Comparison of ENCODE assay signal across 1 cellular context in the genomic region with DNA sequence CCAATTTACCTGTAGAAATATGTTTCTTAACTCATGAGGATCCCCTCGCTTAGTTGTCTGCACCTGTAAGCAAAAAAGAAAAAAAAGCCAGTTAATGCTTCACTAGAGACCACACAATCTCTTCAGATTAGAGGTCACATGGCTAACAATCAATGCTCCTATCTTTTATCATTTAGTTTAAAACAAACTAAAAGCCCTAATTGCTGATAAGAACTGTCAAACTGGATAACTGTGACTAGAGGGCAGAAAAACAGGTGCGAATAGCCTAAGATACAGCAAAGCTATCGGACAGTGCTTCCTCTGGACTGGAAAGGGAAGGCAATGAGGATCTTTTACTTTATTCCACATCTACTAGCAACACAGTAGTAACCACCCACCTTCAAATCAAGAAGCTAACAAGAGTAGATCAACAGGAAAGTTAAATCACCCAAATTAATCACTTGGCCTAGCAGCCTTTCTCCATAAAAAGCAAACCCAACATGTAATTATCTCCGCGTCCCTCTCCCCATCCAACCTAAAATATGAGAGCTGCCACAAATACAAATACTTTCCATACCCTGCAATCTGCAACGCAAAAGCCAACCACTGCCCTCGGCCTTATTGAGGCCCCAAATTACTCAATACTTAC.
TF ChIP-seq lines count a peak whose summit lies in the region.

No MANE protein-coding gene starts in this region.

TF ChIP-seq in K562, 482 proteins besides CTCF, POLR2A, EP300 and RAD21 (continued from another document and continues in another):
- TF ChIP-seq CBFA2T3 (IDR thresholded peaks at IDR 0.05) (peak; percentile 33; the same call in 1 of the 2 replicates), TBL1XR1 (IDR thresholded peaks at IDR 0.05; ENCODE audit: low read length in 2 of 2) (no peak), MED1 (CRISPR knock-in tag; IDR thresholded peaks at IDR 0.05; ENCODE audit: borderline replicate concordance) (no peak), NCOA6 (IDR thresholded peaks at IDR 0.05) (no peak), FOXA3 (CRISPR knock-in tag; conservative IDR thresholded peaks at IDR 0.05 in 1 of 2, IDR thresholded peaks at IDR 0.05 in 1 of 2) (0 out of 4 replicates have a peak, but pooled peaks of 1 of the 2 experiments have one; percentile 6), TAF9B (IDR thresholded peaks at IDR 0.05; ENCODE audit: partially characterized antibody) (peak; percentile 7), BRD9 (IDR thresholded peaks at IDR 0.05; ENCODE audit: low read depth, partially characterized antibody) (no peak), ZNF431 (CRISPR knock-in tag; IDR thresholded peaks at IDR 0.05) (no peak), SMARCE1 (IDR thresholded peaks at IDR 0.05) (peak; percentile 46; the same call in 1 of the 2 replicates), MYC (IDR thresholded peaks at IDR 0.05; ENCODE audit: low read depth, low read length) (no peak), MYC (CRISPR knock-in tag; IDR thresholded peaks at IDR 0.05; ENCODE audit: borderline replicate concordance, low read depth) (no peak), ZNF57 (CRISPR knock-in tag; IDR thresholded peaks at IDR 0.05) (no peak), LCOR (CRISPR knock-in tag; IDR thresholded peaks at IDR 0.05) (no peak), RBM25 (IDR thresholded peaks at IDR 0.05; ENCODE audit: low read depth, low read length, severe bottlenecking) (no peak), ZNF253 (CRISPR knock-in tag; conservative IDR thresholded peaks at IDR 0.05) (no peak), MTA1 (IDR thresholded peaks at IDR 0.05; ENCODE audit: borderline replicate concordance) (no peak), RCOR1 (IDR thresholded peaks at IDR 0.05; ENCODE audit: borderline replicate concordance in 1 of 2, low read depth in 2 of 2, low read length in 2 of 2) (peak in 1 of 2 experiments; percentile 76; a peak in 2 of 4 replicates), KDM1A (IDR thresholded peaks at IDR 0.05) (peak; percentile 38 to 43; a peak in 2 of 4 replicates), SAFB (IDR thresholded peaks at IDR 0.05; ENCODE audit: borderline replicate concordance, low read depth, low read length) (no peak), HOXB6 (CRISPR knock-in tag; IDR thresholded peaks at IDR 0.05; ENCODE audit: borderline replicate concordance) (no peak), SRSF3 (IDR thresholded peaks at IDR 0.05; ENCODE audit: insufficient read depth, low read length) (no peak), DMBX1 (CRISPR knock-in tag; IDR thresholded peaks at IDR 0.05; ENCODE audit: borderline replicate concordance) (no peak), SNRNP70 (optimal IDR thresholded peaks at IDR 0.05; ENCODE audit: low read depth, low read length) (no peak), SRSF7 (optimal IDR thresholded peaks at IDR 0.05; ENCODE audit: low read depth, low read length) (no peak), FOXJ2 (tag; IDR thresholded peaks at IDR 0.05) (no peak), JUND (IDR thresholded peaks at IDR 0.05; ENCODE audit: borderline replicate concordance, low read depth, low read length) (no peak), JUND (tag; IDR thresholded peaks at IDR 0.05; ENCODE audit: borderline replicate concordance, low read depth, low read length) (no peak; the same call in 2 of the 3 replicates), NFYB (IDR thresholded peaks at IDR 0.05; ENCODE audit: extremely low read depth, insufficient read length) (no peak), SMAD3 (CRISPR knock-in tag; conservative IDR thresholded peaks at IDR 0.05) (no peak), KAT2B (IDR thresholded peaks at IDR 0.05; ENCODE audit: low read depth, low read length) (no peak), HNRNPH1 (optimal IDR thresholded peaks at IDR 0.05; ENCODE audit: low read depth, low read length) (no peak), ETV6 (IDR thresholded peaks at IDR 0.05; ENCODE audit: borderline replicate concordance in 1 of 2, low read depth in 2 of 2, low read length in 1 of 2) (no peak), ETV6 (CRISPR knock-in tag; IDR thresholded peaks at IDR 0.05; ENCODE audit: borderline replicate concordance) (no peak), SREBF1 (IDR thresholded peaks at IDR 0.05; ENCODE audit: borderline replicate concordance, low read depth, low read length) (no peak), ZNF695 (CRISPR knock-in tag; IDR thresholded peaks at IDR 0.05) (no peak), ZFX (CRISPR knock-in tag; IDR thresholded peaks at IDR 0.05) (no peak), EWSR1 (IDR thresholded peaks at IDR 0.05; ENCODE audit: borderline replicate concordance, low read depth, partially characterized antibody) (no peak), MXI1 (IDR thresholded peaks at IDR 0.05; ENCODE audit: low read depth, low read length) (no peak), XRCC4 (IDR thresholded peaks at IDR 0.05; ENCODE audit: extremely low read depth, insufficient read depth, insufficient read length) (no peak), BCL6 (CRISPR knock-in tag; IDR thresholded peaks at IDR 0.05) (no peak), TEAD1 (CRISPR knock-in tag; IDR thresholded peaks at IDR 0.05) (no peak), RFX7 (CRISPR knock-in tag; IDR thresholded peaks at IDR 0.05) (0 out of 2 replicates have a peak, but pooled peaks have one; percentile 61), ZSCAN32 (CRISPR knock-in tag; IDR thresholded peaks at IDR 0.05) (no peak)
- TF ChIP-seq, protein P1, sequence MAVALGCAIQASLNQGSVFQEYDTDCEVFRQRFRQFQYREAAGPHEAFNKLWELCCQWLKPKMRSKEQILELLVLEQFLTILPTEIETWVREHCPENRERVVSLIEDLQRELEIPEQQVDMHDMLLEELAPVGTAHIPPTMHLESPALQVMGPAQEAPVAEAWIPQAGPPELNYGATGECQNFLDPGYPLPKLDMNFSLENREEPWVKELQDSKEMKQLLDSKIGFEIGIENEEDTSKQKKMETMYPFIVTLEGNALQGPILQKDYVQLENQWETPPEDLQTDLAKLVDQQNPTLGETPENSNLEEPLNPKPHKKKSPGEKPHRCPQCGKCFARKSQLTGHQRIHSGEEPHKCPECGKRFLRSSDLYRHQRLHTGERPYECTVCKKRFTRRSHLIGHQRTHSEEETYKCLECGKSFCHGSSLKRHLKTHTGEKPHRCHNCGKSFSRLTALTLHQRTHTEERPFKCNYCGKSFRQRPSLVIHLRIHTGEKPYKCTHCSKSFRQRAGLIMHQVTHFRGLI (CRISPR knock-in tag; IDR thresholded peaks at IDR 0.05), result no peak
- TF ChIP-seq, protein P2, sequence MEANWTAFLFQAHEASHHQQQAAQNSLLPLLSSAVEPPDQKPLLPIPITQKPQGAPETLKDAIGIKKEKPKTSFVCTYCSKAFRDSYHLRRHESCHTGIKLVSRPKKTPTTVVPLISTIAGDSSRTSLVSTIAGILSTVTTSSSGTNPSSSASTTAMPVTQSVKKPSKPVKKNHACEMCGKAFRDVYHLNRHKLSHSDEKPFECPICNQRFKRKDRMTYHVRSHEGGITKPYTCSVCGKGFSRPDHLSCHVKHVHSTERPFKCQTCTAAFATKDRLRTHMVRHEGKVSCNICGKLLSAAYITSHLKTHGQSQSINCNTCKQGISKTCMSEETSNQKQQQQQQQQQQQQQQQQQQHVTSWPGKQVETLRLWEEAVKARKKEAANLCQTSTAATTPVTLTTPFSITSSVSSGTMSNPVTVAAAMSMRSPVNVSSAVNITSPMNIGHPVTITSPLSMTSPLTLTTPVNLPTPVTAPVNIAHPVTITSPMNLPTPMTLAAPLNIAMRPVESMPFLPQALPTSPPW (CRISPR knock-in tag; IDR thresholded peaks at IDR 0.05), result no peak
- TF ChIP-seq, protein P3, sequence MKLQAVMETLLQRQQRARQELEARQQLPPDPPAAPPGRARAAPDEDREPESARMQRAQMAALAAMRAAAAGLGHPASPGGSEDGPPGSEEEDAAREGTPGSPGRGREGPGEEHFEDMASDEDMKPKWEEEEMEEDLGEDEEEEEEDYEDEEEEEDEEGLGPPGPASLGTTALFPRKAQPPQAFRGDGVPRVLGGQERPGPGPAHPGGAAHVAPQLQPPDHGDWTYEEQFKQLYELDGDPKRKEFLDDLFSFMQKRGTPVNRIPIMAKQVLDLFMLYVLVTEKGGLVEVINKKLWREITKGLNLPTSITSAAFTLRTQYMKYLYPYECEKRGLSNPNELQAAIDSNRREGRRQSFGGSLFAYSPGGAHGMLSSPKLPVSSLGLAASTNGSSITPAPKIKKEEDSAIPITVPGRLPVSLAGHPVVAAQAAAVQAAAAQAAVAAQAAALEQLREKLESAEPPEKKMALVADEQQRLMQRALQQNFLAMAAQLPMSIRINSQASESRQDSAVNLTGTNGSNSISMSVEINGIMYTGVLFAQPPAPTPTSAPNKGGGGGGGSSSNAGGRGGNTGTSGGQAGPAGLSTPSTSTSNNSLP (IDR thresholded peaks at IDR 0.05; ENCODE audit: borderline replicate concordance, low read depth, low read length), result no peak
- TF ChIP-seq, protein P4, sequence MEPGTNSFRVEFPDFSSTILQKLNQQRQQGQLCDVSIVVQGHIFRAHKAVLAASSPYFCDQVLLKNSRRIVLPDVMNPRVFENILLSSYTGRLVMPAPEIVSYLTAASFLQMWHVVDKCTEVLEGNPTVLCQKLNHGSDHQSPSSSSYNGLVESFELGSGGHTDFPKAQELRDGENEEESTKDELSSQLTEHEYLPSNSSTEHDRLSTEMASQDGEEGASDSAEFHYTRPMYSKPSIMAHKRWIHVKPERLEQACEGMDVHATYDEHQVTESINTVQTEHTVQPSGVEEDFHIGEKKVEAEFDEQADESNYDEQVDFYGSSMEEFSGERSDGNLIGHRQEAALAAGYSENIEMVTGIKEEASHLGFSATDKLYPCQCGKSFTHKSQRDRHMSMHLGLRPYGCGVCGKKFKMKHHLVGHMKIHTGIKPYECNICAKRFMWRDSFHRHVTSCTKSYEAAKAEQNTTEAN (CRISPR knock-in tag; IDR thresholded peaks at IDR 0.05), result no peak
- TF ChIP-seq, protein P5, sequence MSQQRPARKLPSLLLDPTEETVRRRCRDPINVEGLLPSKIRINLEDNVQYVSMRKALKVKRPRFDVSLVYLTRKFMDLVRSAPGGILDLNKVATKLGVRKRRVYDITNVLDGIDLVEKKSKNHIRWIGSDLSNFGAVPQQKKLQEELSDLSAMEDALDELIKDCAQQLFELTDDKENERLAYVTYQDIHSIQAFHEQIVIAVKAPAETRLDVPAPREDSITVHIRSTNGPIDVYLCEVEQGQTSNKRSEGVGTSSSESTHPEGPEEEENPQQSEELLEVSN (IDR thresholded peaks at IDR 0.05; ENCODE audit: borderline replicate concordance in 1 of 2, extremely low read depth in 1 of 2, insufficient read depth in 1 of 2, insufficient read length in 1 of 2, low read depth in 1 of 2, low read length in 1 of 2, poor library complexity in 1 of 2, severe bottlenecking in 1 of 2), result no peak
- TF ChIP-seq, protein P6, sequence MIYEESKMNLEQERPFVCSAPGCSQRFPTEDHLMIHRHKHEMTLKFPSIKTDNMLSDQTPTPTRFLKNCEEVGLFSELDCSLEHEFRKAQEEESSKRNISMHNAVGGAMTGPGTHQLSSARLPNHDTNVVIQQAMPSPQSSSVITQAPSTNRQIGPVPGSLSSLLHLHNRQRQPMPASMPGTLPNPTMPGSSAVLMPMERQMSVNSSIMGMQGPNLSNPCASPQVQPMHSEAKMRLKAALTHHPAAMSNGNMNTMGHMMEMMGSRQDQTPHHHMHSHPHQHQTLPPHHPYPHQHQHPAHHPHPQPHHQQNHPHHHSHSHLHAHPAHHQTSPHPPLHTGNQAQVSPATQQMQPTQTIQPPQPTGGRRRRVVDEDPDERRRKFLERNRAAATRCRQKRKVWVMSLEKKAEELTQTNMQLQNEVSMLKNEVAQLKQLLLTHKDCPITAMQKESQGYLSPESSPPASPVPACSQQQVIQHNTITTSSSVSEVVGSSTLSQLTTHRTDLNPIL (CRISPR knock-in tag; IDR thresholded peaks at IDR 0.05), result no peak
- TF ChIP-seq, protein P7, sequence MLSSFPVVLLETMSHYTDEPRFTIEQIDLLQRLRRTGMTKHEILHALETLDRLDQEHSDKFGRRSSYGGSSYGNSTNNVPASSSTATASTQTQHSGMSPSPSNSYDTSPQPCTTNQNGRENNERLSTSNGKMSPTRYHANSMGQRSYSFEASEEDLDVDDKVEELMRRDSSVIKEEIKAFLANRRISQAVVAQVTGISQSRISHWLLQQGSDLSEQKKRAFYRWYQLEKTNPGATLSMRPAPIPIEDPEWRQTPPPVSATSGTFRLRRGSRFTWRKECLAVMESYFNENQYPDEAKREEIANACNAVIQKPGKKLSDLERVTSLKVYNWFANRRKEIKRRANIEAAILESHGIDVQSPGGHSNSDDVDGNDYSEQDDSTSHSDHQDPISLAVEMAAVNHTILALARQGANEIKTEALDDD (IDR thresholded peaks at IDR 0.05), result peak; percentile 64; the same call in 1 of the 2 replicates
- TF ChIP-seq, protein P8, sequence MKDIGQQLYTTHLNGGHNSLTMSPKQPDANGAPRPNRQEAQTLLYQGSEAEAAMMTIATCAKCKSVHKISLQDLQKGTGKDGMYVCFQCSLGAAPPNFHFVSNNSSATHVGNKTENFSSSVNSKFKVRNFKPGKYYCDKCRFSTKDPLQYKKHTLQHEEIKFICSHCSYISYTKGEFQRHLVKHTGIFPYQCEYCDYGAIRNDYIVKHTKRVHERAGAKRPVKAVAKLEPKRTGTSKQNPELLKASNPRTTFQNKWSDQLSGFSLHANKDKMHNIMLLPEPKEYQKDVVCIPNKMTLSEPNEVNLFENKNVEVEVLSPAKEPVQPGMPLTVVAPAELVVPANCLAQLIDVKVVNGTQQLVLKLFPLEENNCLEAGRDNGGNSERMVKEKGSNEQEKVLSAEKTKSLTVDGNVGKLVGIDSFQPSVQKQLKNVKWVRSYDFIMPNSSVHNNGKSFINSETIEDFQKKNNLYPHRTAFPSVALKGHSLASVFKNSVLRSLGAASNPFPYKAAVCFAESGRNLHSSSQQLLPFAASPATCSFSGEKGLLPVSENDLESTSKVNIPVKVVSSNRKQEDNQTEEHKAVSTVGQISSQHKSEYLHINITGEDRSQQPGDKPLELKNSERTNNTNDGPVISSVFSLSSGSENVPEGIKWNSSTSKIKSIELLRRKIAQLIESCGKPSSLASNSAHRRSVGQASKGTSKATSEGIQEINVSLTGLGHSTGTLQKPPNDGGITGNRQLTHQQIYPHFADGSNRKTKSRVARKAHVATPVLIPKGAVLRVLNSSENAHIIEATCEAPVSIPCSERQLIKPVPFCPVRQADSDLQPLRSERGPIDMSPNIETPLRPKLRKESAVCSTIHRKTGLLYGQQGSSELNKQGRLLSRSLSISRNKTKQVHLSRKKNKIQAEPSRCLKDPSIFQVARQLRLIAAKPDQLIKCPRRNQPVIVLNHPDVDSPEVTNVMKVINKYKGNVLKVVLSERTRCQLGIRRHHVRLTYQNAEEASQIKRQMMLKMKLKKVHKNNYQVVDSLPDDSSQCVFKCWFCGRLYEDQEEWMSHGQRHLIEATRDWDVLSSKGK (CRISPR knock-in tag; IDR thresholded peaks at IDR 0.05), result no peak
- TF ChIP-seq, protein P9, sequence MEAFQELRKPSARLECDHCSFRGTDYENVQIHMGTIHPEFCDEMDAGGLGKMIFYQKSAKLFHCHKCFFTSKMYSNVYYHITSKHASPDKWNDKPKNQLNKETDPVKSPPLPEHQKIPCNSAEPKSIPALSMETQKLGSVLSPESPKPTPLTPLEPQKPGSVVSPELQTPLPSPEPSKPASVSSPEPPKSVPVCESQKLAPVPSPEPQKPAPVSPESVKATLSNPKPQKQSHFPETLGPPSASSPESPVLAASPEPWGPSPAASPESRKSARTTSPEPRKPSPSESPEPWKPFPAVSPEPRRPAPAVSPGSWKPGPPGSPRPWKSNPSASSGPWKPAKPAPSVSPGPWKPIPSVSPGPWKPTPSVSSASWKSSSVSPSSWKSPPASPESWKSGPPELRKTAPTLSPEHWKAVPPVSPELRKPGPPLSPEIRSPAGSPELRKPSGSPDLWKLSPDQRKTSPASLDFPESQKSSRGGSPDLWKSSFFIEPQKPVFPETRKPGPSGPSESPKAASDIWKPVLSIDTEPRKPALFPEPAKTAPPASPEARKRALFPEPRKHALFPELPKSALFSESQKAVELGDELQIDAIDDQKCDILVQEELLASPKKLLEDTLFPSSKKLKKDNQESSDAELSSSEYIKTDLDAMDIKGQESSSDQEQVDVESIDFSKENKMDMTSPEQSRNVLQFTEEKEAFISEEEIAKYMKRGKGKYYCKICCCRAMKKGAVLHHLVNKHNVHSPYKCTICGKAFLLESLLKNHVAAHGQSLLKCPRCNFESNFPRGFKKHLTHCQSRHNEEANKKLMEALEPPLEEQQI (IDR thresholded peaks at IDR 0.05), result no peak
